Comparison of ENCODE assay signal across 30 cellular contexts in genomic region chr6:118012944-118013343, GRCh38.
DNase-seq lines count a peak whose midpoint lies in the region; ATAC-seq, FAIRE-seq and TF ChIP-seq lines count a peak whose summit lies in the region.
"Had no signal": no experiment of that assay in that cellular context is flagged by ENCODE, and none has a peak within 500 bp of the region (broad histone marks: within the 10 kb centered on the region; RNA-seq: fewer than 3 reads in every experiment).

No MANE protein-coding gene starts in this region.

- under 1% methylated on average over 5 of the region's 5 CpGs for WGBS in HepG2 (ENCODE audit: low lambda C conversion rate)
- WGBS in right lobe of liver (ENCODE audit: insufficient coverage, low coverage, low lambda C conversion rate, missing lambda C conversion rate) = 24% methylated on average over 5 of the region's 5 CpGs

- H3K79me2 ChIP-seq in HepG2 (ENCODE audit: insufficient read depth, low read length) = no peaks in the 10 kb centered on the region

- TF ChIP-seq CTCF in HepG2 (CRISPR knock-in tag; IDR thresholded peaks at IDR 0.05) (no peak), right lobe of liver (IDR thresholded peaks at IDR 0.05) (no peak), coronary artery (IDR thresholded peaks at IDR 0.05) (no peak)

- H3K4me1 ChIP-seq in HepG2 (ENCODE audit: insufficient read depth, low read length) (no peaks in the 10 kb centered on the region), right lobe of liver (no peaks in the 10 kb centered on the region)
- H3K4me1 ChIP-seq: psoas muscle, stomach, transverse colon had no signal

- CTCF ChIA-PET in HepG2 (lab: Yijun Ruan, JAX; ENCODE audit: low intra/inter-chr PET ratio, low total read pairs) = no interaction called here

- peak; percentile 10 for DNase-seq in HepG2 (ENCODE audit: low spot score)
- DNase-seq in right lobe of liver = no peak
- DNase-seq in foreskin melanocyte = peak; percentile 90
- peak in 44 of 56 donors; percentile 7 to 74 (median 40) for DNase-seq in nucleus accumbens (lab: John Stamatoyannopoulos, UW)
- DNase-seq in urothelium cell line (ENCODE audit: low spot score) = peak; percentile 13
- no peak for DNase-seq in NCI-H1417 treated with DMSO at 0.1 percent for 48 hours (lab: John Stamatoyannopoulos, UW)
- no peak for DNase-seq in NAMALWA (ENCODE audit: low spot score)
- no peak for DNase-seq in coronary artery (ENCODE audit: low spot score)
- DNase-seq: activated B cell treated with CpG ODN at 0.5 μM for 24 hours; activated CD4-positive, alpha-beta T cell treated with anti-CD3 and anti-CD28 coated beads, Interleukin-2, amount 50 U/mL, for 1 hour; activated CD8-positive, alpha-beta memory T cell treated with anti-CD3 and anti-CD28 coated beads, Interleukin-2, amount 10 ng/mL, durations not matched to agents 7 days and 5 days; activated naive CD4-positive, alpha-beta T cell treated with anti-CD3 and anti-CD28 coated beads for 36 hours; activated T-cell treated with anti-CD3 and anti-CD28 coated beads, Interleukin-2, amount 50 U/mL, for 48 hours; amniotic stem cell; CD4-positive, alpha-beta T cell; dermis blood vessel endothelial cell; EL; Karpas-422; kidney; MV-4-11; NCI-H1694 treated with DMSO at 0.1 percent for 48 hours; NCI-H510A treated with DMSO at 0.1 percent for 48 hours; psoas muscle; SHP77; stomach; transverse colon had no signal

- TF ChIP-seq POLR2A in HepG2 (IDR thresholded peaks at IDR 0.05; ENCODE audit: insufficient read depth in 1 of 2, low read depth in 2 of 2, low read length in 2 of 2) (no peak), right lobe of liver (IDR thresholded peaks at IDR 0.05) (no peak)

- no peak overlapping the region for H3K9ac ChIP-seq in HepG2 (ENCODE audit: insufficient read depth, low read depth, low read length)

- TF ChIP-seq EP300 in HepG2 (IDR thresholded peaks at IDR 0.05; ENCODE audit: low read depth in 2 of 2, low read length in 2 of 2) (no peak), HepG2 (CRISPR knock-in tag; IDR thresholded peaks at IDR 0.05; ENCODE audit: borderline replicate concordance) (no peak)

- no peak overlapping the region for H3K4me3 ChIP-seq in HepG2 (replicated peaks in 1 of 3; ENCODE audit: insufficient read depth in 1 of 3, low read depth in 2 of 3, low read length in 3 of 3)
- H3K4me3 ChIP-seq in right lobe of liver = no peak overlapping the region
- no peak overlapping the region for H3K4me3 ChIP-seq in coronary artery
- H3K4me3 ChIP-seq: lung, psoas muscle, skin epidermis, stomach, transverse colon had no signal

- no peak for TF ChIP-seq RAD21 in HepG2 (CRISPR knock-in tag; IDR thresholded peaks at IDR 0.05)

- POLR2A ChIA-PET in HepG2 (lab: Yijun Ruan, JAX) = no interaction called here

- H3K36me3 ChIP-seq in HepG2 (replicated peaks in 1 of 2; ENCODE audit: control insufficient read depth in 1 of 2, insufficient read depth in 2 of 2, low read length in 2 of 2) = no peaks in the 10 kb centered on the region
- no peaks in the 10 kb centered on the region for H3K36me3 ChIP-seq in right lobe of liver
- H3K36me3 ChIP-seq: stomach, transverse colon had no signal

- ATAC-seq in HepG2 (no peak), right lobe of liver (no peak)
- ATAC-seq: activated CD8-positive, alpha-beta memory T cell treated with anti-CD3 and anti-CD28 coated beads, Interleukin-2, amount 10 ng/mL, durations not matched to agents 7 days and 5 days; psoas muscle had no signal

- no peak overlapping the region for H3K4me2 ChIP-seq in HepG2 (ENCODE audit: low read depth, low read length)

- intact Hi-C loops in HepG2 (cut with micrococcal nuclease; ENCODE audit: unreplicated experiment) (no loop called here), right lobe of liver (cut with DNase I) (no loop called here)

- H4K20me1 ChIP-seq in HepG2 (ENCODE audit: insufficient read depth, low read length) = no peaks in the 10 kb centered on the region

- no peak overlapping the region for H2AFZ ChIP-seq in HepG2 (ENCODE audit: low read length)

- BruUV-seq in HepG2 (replicated peaks; lab: Mats Ljungman, UMichigan) = no TSS peak

- no peaks in the 10 kb centered on the region for H3K9me3 ChIP-seq in HepG2 (ENCODE audit: low read length)
- H3K9me3 ChIP-seq in right lobe of liver = no peaks in the 10 kb centered on the region
- H3K9me3 ChIP-seq: psoas muscle, transverse colon had no signal

- in situ Hi-C loops in HepG2 (cut with HindIII; ENCODE audit: extremely low pct_ligation_motif_present, low pct_unique_long_range_greater_than_20kb) = no loop called here

- H3K27ac ChIP-seq in HepG2 (ENCODE audit: extremely low read length, insufficient read depth, low read length) (no peak overlapping the region), right lobe of liver (no peak overlapping the region), coronary artery (no peak overlapping the region)
- H3K27ac ChIP-seq: psoas muscle, skin epidermis, stomach, transverse colon had no signal

- no peaks in the 10 kb centered on the region for H3K27me3 ChIP-seq in HepG2 (ENCODE audit: control insufficient read depth in 1 of 2, insufficient read depth in 2 of 2, low read length in 2 of 2)
- H3K27me3 ChIP-seq in right lobe of liver = no peaks in the 10 kb centered on the region
- H3K27me3 ChIP-seq: stomach, transverse colon had no signal

- no peak for FAIRE-seq in HepG2 (lab: Jason Lieb, UNC)
- no peak for FAIRE-seq in urothelium cell line (lab: Jason Lieb, UNC)
- FAIRE-seq: A204.1, GM12891, kidney had no signal

TF ChIP-seq in HepG2, 621 proteins besides CTCF, POLR2A, EP300 and RAD21:
- TF ChIP-seq SRY (CRISPR knock-in tag; IDR thresholded peaks at IDR 0.05) (no peak), FUBP1 (CRISPR knock-in tag; IDR thresholded peaks at IDR 0.05; ENCODE audit: borderline replicate concordance) (no peak), ZFP62 (CRISPR knock-in tag; IDR thresholded peaks at IDR 0.05) (no peak), NFE2L2 (IDR thresholded peaks at IDR 0.05; ENCODE audit: low read length) (no peak), ZFP1 (CRISPR knock-in tag; IDR thresholded peaks at IDR 0.05) (no peak), CSRNP2 (CRISPR knock-in tag; conservative IDR thresholded peaks at IDR 0.05; ENCODE audit: low read depth) (no peak), RAD51 (IDR thresholded peaks at IDR 0.05; ENCODE audit: borderline replicate concordance) (no peak), ELF4 (CRISPR knock-in tag; IDR thresholded peaks at IDR 0.05; ENCODE audit: borderline replicate concordance) (no peak), RBM39 (IDR thresholded peaks at IDR 0.05; ENCODE audit: low read depth, low read length, poor library complexity, severe bottlenecking) (no peak), FOXO4 (CRISPR knock-in tag; conservative IDR thresholded peaks at IDR 0.05) (no peak)
TF ChIP-seq in HepG2: peak in this region for 0.

Comparison
In these comparisons a context has a peak if more than half of its experiments do, and no peak if none do; other contexts are left out.
1. DNase-seq: peak in HepG2 (single experiment), foreskin melanocyte (single experiment), nucleus accumbens (44 of 56) and urothelium cell line (single experiment); none in right lobe of liver (0 of 3), NCI-H1417 treated with DMSO at 0.1 percent for 48 hours (single experiment), NAMALWA (single experiment) and coronary artery (single experiment).